Comparison of ENCODE assay signal across 15 cellular contexts in the genomic region with DNA sequence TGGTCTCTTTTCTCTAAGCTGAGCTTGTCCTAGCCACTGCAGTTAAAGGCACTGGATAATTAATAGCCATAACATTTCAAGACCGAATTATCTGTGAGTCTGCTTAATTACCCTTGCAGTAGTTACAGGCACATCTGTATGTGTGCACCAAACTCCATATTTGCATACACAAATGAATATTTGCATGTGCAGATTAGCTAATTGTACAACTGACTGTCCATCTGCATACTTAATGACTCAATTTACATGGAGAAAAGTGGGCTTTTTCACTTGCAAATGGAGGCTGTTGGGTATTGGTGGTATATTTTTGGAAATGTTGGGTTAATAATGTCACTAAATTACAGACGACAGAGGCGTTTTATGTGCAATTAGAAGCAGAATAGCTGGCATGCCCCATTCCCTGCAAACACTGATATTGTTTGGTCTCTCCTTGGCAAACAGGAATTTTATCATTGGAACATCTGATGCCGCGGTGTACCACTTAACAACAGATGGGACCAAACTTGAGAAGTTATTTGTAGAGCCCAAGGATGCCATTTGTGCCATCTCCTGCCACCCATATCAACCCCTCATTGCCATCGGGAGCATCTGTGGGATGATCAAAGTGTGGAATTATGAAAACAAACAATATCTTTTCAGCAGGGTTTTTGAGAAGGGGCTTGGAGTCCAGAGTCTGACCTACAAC.
"Had no signal": no experiment of that assay in that cellular context is flagged by ENCODE, and none has a peak within 500 bp of the region (broad histone marks: within the 10 kb centered on the region; RNA-seq: fewer than 3 reads in every experiment).

No MANE protein-coding gene starts in this region.

- H3K4me1 ChIP-seq: right atrium auricular region, tibial artery had no signal

- H3K4me3 ChIP-seq: coronary artery, esophagus muscularis mucosa, right atrium auricular region, skin epidermis, tibial artery had no signal

- H3K27ac ChIP-seq: brain microvascular endothelial cell, coronary artery, right atrium auricular region, skin epidermis, tibial artery had no signal

- H3K9me3 ChIP-seq: esophagus muscularis mucosa, right atrium auricular region, tibial artery had no signal

- DNase-seq: activated CD4-positive, alpha-beta T cell treated with anti-CD3 and anti-CD28 coated beads, Interleukin-2, amount 50 U/mL, for 1 hour; activated CD8-positive, alpha-beta memory T cell treated with anti-CD3 and anti-CD28 coated beads for 24 hours; activated naive CD4-positive, alpha-beta T cell; activated naive CD8-positive, alpha-beta T cell treated with anti-CD3 and anti-CD28 coated beads, Interleukin-2, amount 10 ng/mL, durations not matched to agents 7 days and 5 days; brain microvascular endothelial cell; hippocampal formation; kidney glomerular epithelial cell; left ventricle myocardium superior; stimulated activated CD4-positive, alpha-beta T cell treated with anti-CD3 and anti-CD28 coated beads, Interleukin-4, amount 100 ng/mL, for 24 hours; stimulated activated naive CD4-positive, alpha-beta T cell; tibial artery had no signal

- H3K27me3 ChIP-seq: brain microvascular endothelial cell, esophagus muscularis mucosa, right atrium auricular region, tibial artery had no signal

- H3K36me3 ChIP-seq: esophagus muscularis mucosa, right atrium auricular region had no signal
